19 cellular contexts compared by ENCODE assay signal in the genomic region with DNA sequence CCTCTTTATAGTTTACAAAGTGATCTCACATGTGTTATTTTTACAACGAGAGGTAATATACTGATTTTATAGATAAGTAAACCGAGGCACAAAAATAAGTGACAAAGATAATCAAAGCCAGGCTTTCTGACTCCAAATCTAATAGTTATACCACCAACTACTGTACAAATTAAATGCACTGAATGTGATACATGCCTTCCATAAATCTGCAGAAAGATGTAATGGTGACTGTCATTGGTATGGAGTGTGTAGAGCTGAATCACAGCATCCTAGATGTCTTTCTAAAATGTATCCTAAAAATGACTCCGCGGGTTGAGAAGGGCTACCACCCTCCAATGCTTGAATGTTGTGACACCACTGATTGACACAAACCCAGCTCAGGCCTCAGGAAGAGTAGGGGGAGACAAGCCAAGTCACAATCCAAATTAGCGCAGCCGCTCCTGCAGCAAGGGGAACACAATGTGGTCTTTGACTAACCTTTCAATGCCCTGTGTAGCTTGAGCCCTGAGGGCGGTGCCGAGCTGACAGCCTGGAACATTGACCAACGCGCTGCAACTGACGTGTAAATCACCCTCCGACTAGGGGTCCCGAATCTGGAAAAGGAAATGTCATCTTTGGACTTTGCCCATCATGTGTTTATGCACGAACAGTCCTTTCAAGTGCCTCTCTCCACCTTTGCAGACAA.
A peak's percentile ranks its signal among the peaks of the same experiment; 100 is the strongest.
DNase-seq lines count a peak whose midpoint lies in the region; ATAC-seq and TF ChIP-seq lines count a peak whose summit lies in the region.
"Had no signal": no experiment of that assay in that cellular context is flagged by ENCODE, and none has a peak within 500 bp of the region (broad histone marks: within the 10 kb centered on the region; RNA-seq: fewer than 3 reads in every experiment).

No MANE protein-coding gene starts in this region.

- no peaks in the 10 kb centered on the region for H3K36me3 ChIP-seq in heart left ventricle

- intact Hi-C loops in heart left ventricle (cut with DNase I), result no loop called here

- peak; percentile 82 for DNase-seq in ELF-1 (ENCODE audit: low read depth, low spot score)
- peak; percentile 67 for DNase-seq in SK-MEL-5 (ENCODE audit: low read depth, low spot score)
- DNase-seq in left kidney (ENCODE audit: low read depth, low spot score), result peak; percentile 67
- peak; percentile 77 for DNase-seq in pons (ENCODE audit: low spot score)
- DNase-seq in NCI-H2171 (lab: John Stamatoyannopoulos, UW), result no peak
- DNase-seq in heart left ventricle, result no peak
- DNase-seq: AML-193; Calu3; CD4-positive, alpha-beta T cell; DMS79; GM23248; Kasumi-1; NCI-H1436; NCI-H2029 treated with DMSO at 0.1 percent for 48 hours; NCI-H2227 treated with DMSO at 0.1 percent for 48 hours; PC-3; SK-N-SH had no signal

- H3K27ac ChIP-seq in heart left ventricle, result no peak overlapping the region
- H3K27ac ChIP-seq: GM23248 had no signal

- H3K4me1 ChIP-seq in heart left ventricle, result peaks cover 0 to 10% (median 0%) of the 10 kb centered on the region in 12 donors

- TF ChIP-seq CTCF in heart left ventricle (IDR thresholded peaks at IDR 0.05), result no peak

- 74 to 82% (median 78%) methylated on average over 14 of the region's 14 CpGs for WGBS in heart left ventricle, 4 donors

- H3K4me3 ChIP-seq in heart left ventricle, result no peak overlapping the region
- H3K4me3 ChIP-seq: GM23248 had no signal

- TF ChIP-seq POLR2A in heart left ventricle (IDR thresholded peaks at IDR 0.05), result no peak

- in situ Hi-C loops in SK-MEL-5 (cut with HindIII; ENCODE audit: low pct_unique_long_range_greater_than_20kb, low sequenced_read_pairs), result no loop called here

- ATAC-seq in HG02588 (IDR thresholded peaks at IDR 0.05; ENCODE audit: unreplicated experiment), result no peak
- no peak for ATAC-seq in heart left ventricle
- no peak for ATAC-seq in GM21723 (IDR thresholded peaks at IDR 0.05; ENCODE audit: unreplicated experiment)
- ATAC-seq: PC-3 had no signal

- H3K9me3 ChIP-seq in heart left ventricle, result no peaks in the 10 kb centered on the region
- H3K9me3 ChIP-seq: SK-N-SH had no signal

- no peaks in the 10 kb centered on the region for H3K27me3 ChIP-seq in heart left ventricle

Comparison
In these comparisons a context has a peak if more than half of its experiments do, and no peak if none do; other contexts are left out.
1. DNase-seq: peak in ELF-1 (single experiment), SK-MEL-5 (single experiment), left kidney (single experiment) and pons (single experiment); none in NCI-H2171 (single experiment) and heart left ventricle (0 of 5).